ENCODE assay signal across 8 cellular contexts in genomic region chr18:3248670-3249359, GRCh38. TPM values are rescaled to one million over a fixed set of nuclear protein-coding genes. Genes with fewer than 3 reads are reported as not detected.
DNase-seq lines count a peak whose midpoint lies in the region; ATAC-seq, FAIRE-seq and TF ChIP-seq lines count a peak whose summit lies in the region.

No MANE protein-coding gene starts in this region.

- H3K36me3 Mint-ChIP-seq in WTC11, result peaks cover 18% of the 10 kb centered on the region

- CTCF ChIA-PET in WTC11 (lab: Charles Lee), result interaction anchor here (0.8 to 1.6 kb wide), 2 partner anchors 48 to 522 kb away, joined by 4 to 5 read pairs; no protein-coding TSS in a partner anchor

- peak overlapping the region; percentile 96 for H3K4me3 Mint-ChIP-seq in WTC11

- no peak for TF ChIP-seq CTCF in WTC11 (IDR thresholded peaks at IDR 0.05)

- FAIRE-seq in frontal cortex (lab: Jason Lieb, UNC), result no peak

- POLR2A ChIA-PET in WTC11 (lab: Charles Lee), result interaction anchor here (0.7 to 0.9 kb wide), 2 partner anchors 13 to 403 kb away, joined by 3 to 4 read pairs; partner anchors contain the start of gene MYL12B

- peak overlapping the region; percentile 95 for H3K27ac Mint-ChIP-seq in WTC11

- no peak for ATAC-seq in WTC11

- peak overlapping the region; percentile 95 for H3K4me3 ChIP-seq in Jurkat, Clone E6-1 (ENCODE audit: low read length)
- H3K4me3 ChIP-seq in skeletal muscle cell (ENCODE audit: low read depth, low read length), result peak overlapping the region; percentile 92

- peaks cover 29% of the 10 kb centered on the region for H3K4me1 Mint-ChIP-seq in WTC11

- DNase-seq in ELF-1 (ENCODE audit: low read depth, low spot score), result peak; percentile 29
- peak; percentile 64 for DNase-seq in Jurkat, Clone E6-1 (ENCODE audit: low read depth, low spot score)
- DNase-seq in WTC11 (ENCODE audit: low spot score), result no peak
- DNase-seq in foreskin melanocyte, result peak; percentile 60
- DNase-seq in skeletal muscle cell (ENCODE audit: low read depth), result no peak
- DNase-seq in HuH-7 (ENCODE audit: low spot score), result no peak
- no peak for DNase-seq in frontal cortex (ENCODE audit: low spot score in 2 of 2)
- DNase-seq in T1000 (lab: John Stamatoyannopoulos, UW), result no peak

- H3K9me3 Mint-ChIP-seq in WTC11, result no peaks in the 10 kb centered on the region

- no peaks in the 10 kb centered on the region for H3K27me3 Mint-ChIP-seq in WTC11 (ENCODE audit: low read depth)

TF ChIP-seq in WTC11, 78 proteins besides CTCF, POLR2A, EP300 and RAD21:
- no peak for TF ChIP-seq ZNF121 (CRISPR knock-in tag; IDR thresholded peaks at IDR 0.05)
- TF ChIP-seq ZNF416 (CRISPR knock-in tag; IDR thresholded peaks at IDR 0.05), result no peak
- no peak for TF ChIP-seq RORB (CRISPR knock-in tag; IDR thresholded peaks at IDR 0.05)
- TF ChIP-seq CDX4 (CRISPR knock-in tag; IDR thresholded peaks at IDR 0.05; ENCODE audit: borderline replicate concordance), result no peak
- TF ChIP-seq KAT7 (CRISPR knock-in tag; IDR thresholded peaks at IDR 0.05; ENCODE audit: borderline replicate concordance), result no peak
- no peak for TF ChIP-seq USF2 (CRISPR knock-in tag; IDR thresholded peaks at IDR 0.05)
- TF ChIP-seq ETV6 (CRISPR knock-in tag; IDR thresholded peaks at IDR 0.05), result no peak
- no peak for TF ChIP-seq ZNF219 (CRISPR knock-in tag; IDR thresholded peaks at IDR 0.05; ENCODE audit: borderline replicate concordance)
- TF ChIP-seq NFYB (CRISPR knock-in tag; conservative IDR thresholded peaks at IDR 0.05; ENCODE audit: low read depth), result no peak
- TF ChIP-seq USF1 (CRISPR knock-in tag; IDR thresholded peaks at IDR 0.05), result no peak
- no peak for TF ChIP-seq ZNF425 (CRISPR knock-in tag; conservative IDR thresholded peaks at IDR 0.05)
- no peak for TF ChIP-seq MAX (CRISPR knock-in tag; IDR thresholded peaks at IDR 0.05)
- TF ChIP-seq AFF4 (CRISPR knock-in tag; IDR thresholded peaks at IDR 0.05; ENCODE audit: borderline replicate concordance), result no peak
- no peak for TF ChIP-seq ZNF512 (CRISPR knock-in tag; IDR thresholded peaks at IDR 0.05; ENCODE audit: borderline replicate concordance)
- no peak for TF ChIP-seq ATF3 (CRISPR knock-in tag; conservative IDR thresholded peaks at IDR 0.05)

RNA-seq across cellular contexts. Expression of gene MYL12A, which starts 1.2 kb away (rescaled TPM):
- polyA plus RNA-seq in Jurkat, Clone E6-1 (2012; ENCODE audit: insufficient read depth, insufficient read length), result 554 TPM
- total RNA-seq in WTC11 (2021) (205 to 230 TPM (median 213 TPM) in 3 replicates), frontal cortex (59.1 TPM)

RNA-seq across cellular contexts. Expression of gene MYL12B, which starts 13.1 kb away (rescaled TPM):
- 327 TPM for polyA plus RNA-seq in Jurkat, Clone E6-1 (2012; ENCODE audit: insufficient read depth, insufficient read length)
- total RNA-seq in WTC11 (2021), result 158 to 173 TPM (median 163 TPM) in 3 replicates
- 186 TPM for total RNA-seq in frontal cortex

RNA-seq across cellular contexts. Expression of gene MYOM1, which starts 29.0 kb away (rescaled TPM):
- polyA plus RNA-seq in Jurkat, Clone E6-1 (2012; ENCODE audit: insufficient read depth, insufficient read length), result not detected
- total RNA-seq in WTC11 (2021) (0.35 to 0.64 TPM (median 0.53 TPM) in 3 replicates), frontal cortex (0.82 TPM)

Comparison
In these comparisons a context has a peak if more than half of its experiments do, and no peak if none do; other contexts are left out.
1. DNase-seq: peak in ELF-1 (single experiment), Jurkat, Clone E6-1 (single experiment) and foreskin melanocyte (single experiment); none in WTC11 (single experiment), skeletal muscle cell (single experiment), HuH-7 (single experiment), frontal cortex (0 of 2) and T1000 (single experiment).